ENCODE assay signal across 12 cellular contexts in genomic region chr5:54401515-54401914, GRCh38. TPM values are rescaled to one million over a fixed set of nuclear protein-coding genes. Genes with fewer than 3 reads are reported as not detected.
DNase-seq lines count a peak whose midpoint lies in the region; ATAC-seq, FAIRE-seq and TF ChIP-seq lines count a peak whose summit lies in the region.
"Had no signal": no experiment of that assay in that cellular context is flagged by ENCODE, and none has a peak within 500 bp of the region (broad histone marks: within the 10 kb centered on the region; RNA-seq: fewer than 3 reads in every experiment).

No MANE protein-coding gene starts in this region.

- H4K20me1 ChIP-seq in K562 (replicated peaks; ENCODE audit: control insufficient read depth, insufficient read depth, low read length) = no peaks in the 10 kb centered on the region
- H4K20me1 ChIP-seq: BLaER1 had no signal

- no peak for FAIRE-seq in K562 (lab: Jason Lieb, UNC)

- H3K36me3 ChIP-seq in K562 (ENCODE audit: control insufficient read depth, insufficient read depth, low read length) = peaks cover 54% of the 10 kb centered on the region
- H3K36me3 ChIP-seq: BLaER1, right atrium auricular region had no signal

- H3K79me2 ChIP-seq in K562 (ENCODE audit: control insufficient read depth, insufficient read depth, low read length) = peaks cover 6% of the 10 kb centered on the region; the same call in 2 of the 3 replicates

- BruUV-seq in K562 (replicated peaks; lab: Mats Ljungman, UMichigan) = no TSS peak

- no peak overlapping the region for H3K4me3 ChIP-seq in K562
- H3K4me3 ChIP-seq: BLaER1, dorsolateral prefrontal cortex, right atrium auricular region had no signal

- ATAC-seq in GM18505 (IDR thresholded peaks at IDR 0.05; ENCODE audit: unreplicated experiment) = peak; percentile 95
- ATAC-seq in GM21447 (IDR thresholded peaks at IDR 0.05; ENCODE audit: unreplicated experiment) = peak; percentile 85
- ATAC-seq in HG03097 (IDR thresholded peaks at IDR 0.05; ENCODE audit: low FRiP score, unreplicated experiment) = peak; percentile 92
- ATAC-seq in K562 = peak; percentile 25

- no peak overlapping the region for H3K4me2 ChIP-seq in K562 (ENCODE audit: insufficient read depth, low read length)
- H3K4me2 ChIP-seq: BLaER1 had no signal

- intact Hi-C loops in K562 (cut with micrococcal nuclease) = no loop called here

- 44% methylated on average over 2 of the region's 2 CpGs for whole genome bisulfite sequencing in K562 (ENCODE audit: insufficient coverage, low coverage, missing lambda C conversion rate)

- H3K9me1 ChIP-seq in K562 (ENCODE audit: control insufficient read depth, insufficient read depth, low read length) = no peaks in the 10 kb centered on the region

- H3K9me3 ChIP-seq in K562 (replicated peaks; ENCODE audit: control insufficient read depth, insufficient read depth, low read depth, low read length) = no peaks in the 10 kb centered on the region
- H3K9me3 ChIP-seq: BLaER1, right atrium auricular region had no signal

- TF ChIP-seq RAD21 in K562 (CRISPR knock-in tag; conservative IDR thresholded peaks at IDR 0.05 in 1 of 2, IDR thresholded peaks at IDR 0.05 in 1 of 2) = no peak

- in situ Hi-C loops in K562 (cut with MboI) = no loop called here

- no peak for DNase-seq in K562 (ENCODE audit: extremely low read depth in 1 of 4, low spot score in 3 of 4)
- DNase-seq in LoVo (ENCODE audit: low spot score) = no peak
- no peak for DNase-seq in KG1 (lab: John Stamatoyannopoulos, UW)
- DNase-seq in activated CD8-positive, alpha-beta memory T cell treated with anti-CD3 and anti-CD28 coated beads for 24 hours = no peak
- no peak for DNase-seq in stimulated activated CD4-positive, alpha-beta T cell treated with anti-CD3 and anti-CD28 coated beads, Interleukin-15, amount 100 ng/mL, for 24 hours
- DNase-seq: activated CD4-positive, alpha-beta T cell treated with anti-CD3 and anti-CD28 coated beads, Interleukin-2, amount 50 U/mL, for 4 hours; dorsolateral prefrontal cortex had no signal

- H3K27me3 ChIP-seq in K562 (ENCODE audit: control insufficient read depth in 2 of 2, insufficient read depth in 2 of 2, low read length in 2 of 2) = no peaks in the 10 kb centered on the region
- H3K27me3 ChIP-seq: BLaER1, dorsolateral prefrontal cortex, right atrium auricular region had no signal

- H3K27ac ChIP-seq in K562 (ENCODE audit: extremely low read depth, low read depth, low read length) = no peak overlapping the region
- H3K27ac ChIP-seq: BLaER1, dorsolateral prefrontal cortex, right atrium auricular region had no signal

- TF ChIP-seq CTCF in K562 (IDR thresholded peaks at IDR 0.05 in 2 of 3, conservative IDR thresholded peaks at IDR 0.05 in 1 of 3; ENCODE audit: insufficient read depth in 2 of 3, low read depth in 1 of 3, low read length in 3 of 3) = no peak

- POLR2A ChIA-PET in K562 (lab: Yijun Ruan, JAX) = interaction anchor here (0.8 to 1.4 kb wide), 2 partner anchors 70 to 90 kb away, joined by 4 to 5 read pairs; no protein-coding TSS in a partner anchor

- CTCF ChIA-PET in K562 (lab: Yijun Ruan, JAX; ENCODE audit: low intra/inter-chr PET ratio) = no interaction called here

- no peak for TF ChIP-seq EP300 in K562 (IDR thresholded peaks at IDR 0.05; ENCODE audit: low read length)

- H3K9ac ChIP-seq in K562 (ENCODE audit: insufficient read depth in 1 of 2, low read depth in 2 of 2, low read length in 2 of 2) = no peak overlapping the region; a peak in 1 of 4 replicates
- H3K9ac ChIP-seq: BLaER1 had no signal

- H3K4me1 ChIP-seq in K562 (replicated peaks in 1 of 2; ENCODE audit: control insufficient read depth in 2 of 2, insufficient read depth in 2 of 2, low read length in 2 of 2) = peaks cover 0 to 3% of the 10 kb centered on the region in 2 experiments; a peak in 2 of 5 replicates
- H3K4me1 ChIP-seq: BLaER1, right atrium auricular region had no signal

- H2AFZ ChIP-seq in K562 (ENCODE audit: low read depth, low read length) = no peak overlapping the region

- TF ChIP-seq POLR2A in GM18505 (IDR thresholded peaks at IDR 0.05; ENCODE audit: borderline replicate concordance, extremely low read depth, insufficient read depth, insufficient read length) (no peak), K562 (conservative IDR thresholded peaks at IDR 0.05) (no peak)

TF ChIP-seq in K562, 482 proteins besides CTCF, POLR2A, EP300 and RAD21 (continues in another document):
- no peak for TF ChIP-seq MCM3 (IDR thresholded peaks at IDR 0.05)
- no peak for TF ChIP-seq NFE2L1 (tag; IDR thresholded peaks at IDR 0.05; ENCODE audit: borderline replicate concordance, low read depth)
- TF ChIP-seq, protein P1, sequence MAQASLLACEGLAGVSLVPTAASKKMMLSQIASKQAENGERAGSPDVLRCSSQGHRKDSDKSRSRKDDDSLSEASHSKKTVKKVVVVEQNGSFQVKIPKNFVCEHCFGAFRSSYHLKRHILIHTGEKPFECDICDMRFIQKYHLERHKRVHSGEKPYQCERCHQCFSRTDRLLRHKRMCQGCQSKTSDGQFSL (CRISPR knock-in tag; IDR thresholded peaks at IDR 0.05) = no peak
- TF ChIP-seq, protein P1 (tag; IDR thresholded peaks at IDR 0.05) = no peak
- TF ChIP-seq, protein P2, sequence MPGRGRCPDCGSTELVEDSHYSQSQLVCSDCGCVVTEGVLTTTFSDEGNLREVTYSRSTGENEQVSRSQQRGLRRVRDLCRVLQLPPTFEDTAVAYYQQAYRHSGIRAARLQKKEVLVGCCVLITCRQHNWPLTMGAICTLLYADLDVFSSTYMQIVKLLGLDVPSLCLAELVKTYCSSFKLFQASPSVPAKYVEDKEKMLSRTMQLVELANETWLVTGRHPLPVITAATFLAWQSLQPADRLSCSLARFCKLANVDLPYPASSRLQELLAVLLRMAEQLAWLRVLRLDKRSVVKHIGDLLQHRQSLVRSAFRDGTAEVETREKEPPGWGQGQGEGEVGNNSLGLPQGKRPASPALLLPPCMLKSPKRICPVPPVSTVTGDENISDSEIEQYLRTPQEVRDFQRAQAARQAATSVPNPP (IDR thresholded peaks at IDR 0.05; ENCODE audit: borderline replicate concordance, insufficient read depth, insufficient read length) = no peak
- no peak for TF ChIP-seq FOXK2 (conservative IDR thresholded peaks at IDR 0.05 in 1 of 2, IDR thresholded peaks at IDR 0.05 in 1 of 2; ENCODE audit: low read depth in 2 of 2)
- no peak for TF ChIP-seq SIN3B (IDR thresholded peaks at IDR 0.05; ENCODE audit: low read depth)
- TF ChIP-seq HDAC3 (IDR thresholded peaks at IDR 0.05; ENCODE audit: borderline replicate concordance, partially characterized antibody) = no peak
- TF ChIP-seq FOXJ2 (tag; IDR thresholded peaks at IDR 0.05) = no peak
- no peak for TF ChIP-seq ZNF507 (tag; conservative IDR thresholded peaks at IDR 0.05)
- no peak for TF ChIP-seq ILF3 (IDR thresholded peaks at IDR 0.05; ENCODE audit: borderline replicate concordance)
- no peak for TF ChIP-seq HDGF (IDR thresholded peaks at IDR 0.05)
- no peak for TF ChIP-seq ZNF75A (CRISPR knock-in tag; IDR thresholded peaks at IDR 0.05)

RNA-seq across cellular contexts. Expression of gene HSPB3, which starts 54.0 kb away (rescaled TPM):
- total RNA-seq in K562 (2011; cell fraction: chromatin; rRNA removed; ENCODE audit: low replicate concordance) = 18.1 and 32.8 TPM in 2 replicates
- 9.3 and 13.2 TPM in 2 replicates for total RNA-seq in K562 (2011; cell fraction: nucleolus; rRNA removed)
- total RNA-seq in K562 (2011; cell fraction: nucleoplasm; rRNA removed) = 9.8 and 15.8 TPM in 2 replicates
- 3.3 and 4.3 TPM in 2 replicates for total RNA-seq in K562 (2014; rRNA removed)
- total RNA-seq in K562 (2014; rRNA removed; fragmentation: Illumina TruSeq; extraction: Trizol) = 4.0 and 6.1 TPM in 2 replicates
- 3.4 and 3.7 TPM in 2 replicates for total RNA-seq in K562 (2015; rRNA removed; fragmentation: Illumina TruSeq; extraction: Trizol)
- 4.1 and 4.3 TPM in 2 replicates for total RNA-seq in K562 (2021)
- polyA plus RNA-seq in K562 (2011; rRNA removed) = 3.2 and 5.0 TPM in 2 replicates
- polyA plus RNA-seq in K562 (2011; cell fraction: cytosol; rRNA removed) = 1.4 and 3.8 TPM in 2 replicates
- polyA plus RNA-seq in K562 (2011; cell fraction: nucleus; rRNA removed) = 7.9 and 9.1 TPM in 2 replicates
- polyA plus RNA-seq in K562 (2012) = 3.3 and 3.9 TPM in 2 replicates
- polyA plus RNA-seq in K562 (2014; fragmentation: Illumina TruSeq; extraction: Trizol) = 5.0 and 6.3 TPM in 2 replicates
- polyA plus RNA-seq in K562 (2014; fragmentation: Nextera tagmentation; extraction: Ambion mirVana) = 1 to 10 TPM; 2.4 to 3.1 TPM
- polyA plus RNA-seq in K562 (2014; rRNA removed) = 4.1 and 6.9 TPM in 2 replicates
- polyA minus RNA-seq in K562 (2011; rRNA and poly(A)+ RNA removed) = 5.8 and 6.8 TPM in 2 replicates
- polyA minus RNA-seq in K562 (2011; cell fraction: cytosol; rRNA and poly(A)+ RNA removed) = 1.1 and 2.5 TPM in 2 replicates
- 3.9 and 8.2 TPM in 2 replicates for polyA minus RNA-seq in K562 (2011; cell fraction: nucleus; rRNA and poly(A)+ RNA removed)

Comparison
In these comparisons a context has a peak if more than half of its experiments do, and no peak if none do; other contexts are left out.
1. ATAC-seq: peak in every context shown above with its lines; median percentile 95 in GM18505; 92 in HG03097; 85 in GM21447; 25 in K562.